1 cellular context compared by ENCODE assay signal in genomic region chr11:44000731-44001130, GRCh38.
TF ChIP-seq lines count a peak whose summit lies in the region.

No MANE protein-coding gene starts in this region.

TF ChIP-seq in HepG2, 621 proteins besides CTCF, POLR2A, EP300 and RAD21:
- no peak for TF ChIP-seq DZIP1 (CRISPR knock-in tag; IDR thresholded peaks at IDR 0.05)
- no peak for TF ChIP-seq STAG1 (CRISPR knock-in tag; IDR thresholded peaks at IDR 0.05)
- TF ChIP-seq ZNF629 (CRISPR knock-in tag; conservative IDR thresholded peaks at IDR 0.05): peak; percentile 37; the same call in 1 of the 2 replicates
- TF ChIP-seq TOPORS (CRISPR knock-in tag; IDR thresholded peaks at IDR 0.05): no peak
- TF ChIP-seq ZNF451 (CRISPR knock-in tag; IDR thresholded peaks at IDR 0.05): no peak
- TF ChIP-seq IRF1 (CRISPR knock-in tag; IDR thresholded peaks at IDR 0.05; ENCODE audit: low read depth): no peak
